In genomic region chr17:752620-753219, GRCh38 we compare ENCODE assay signal across 1 cellular context.
A peak's percentile ranks its signal among the peaks of the same experiment; 100 is the strongest.
TF ChIP-seq lines count a peak whose summit lies in the region.

No MANE protein-coding gene starts in this region.

TF ChIP-seq in H1, 55 proteins besides CTCF, POLR2A, EP300 and RAD21:
- TF ChIP-seq MAX (IDR thresholded peaks at IDR 0.05), result peak; percentile 85
- TF ChIP-seq ZNF274 (IDR thresholded peaks at IDR 0.05; ENCODE audit: borderline replicate concordance, extremely low read depth, low read length), result no peak
- no peak for TF ChIP-seq NANOG (IDR thresholded peaks at IDR 0.05; ENCODE audit: insufficient read depth, low read depth, low read length, poor library complexity, severe bottlenecking)
- TF ChIP-seq E2F6 (IDR thresholded peaks at IDR 0.05), result peak; percentile 77
- peak; percentile 44 for TF ChIP-seq ASH2L (IDR thresholded peaks at IDR 0.05; ENCODE audit: low read length)
- TF ChIP-seq SUZ12 (IDR thresholded peaks at IDR 0.05; ENCODE audit: low read length), result no peak
- no peak for TF ChIP-seq SAP30 (IDR thresholded peaks at IDR 0.05; ENCODE audit: insufficient read depth, insufficient replicate concordance, low read length)
- TF ChIP-seq KDM4A (IDR thresholded peaks at IDR 0.05; ENCODE audit: low read depth, low read length, severe bottlenecking), result no peak
